In genomic region chr13:77492982-77493381, GRCh38 we compare ENCODE assay signal across 9 cellular contexts. TPM values are rescaled to one million over a fixed set of nuclear protein-coding genes. Genes with fewer than 3 reads are reported as not detected.
DNase-seq lines count a peak whose midpoint lies in the region; ATAC-seq and TF ChIP-seq lines count a peak whose summit lies in the region.
"Had no signal": no experiment of that assay in that cellular context is flagged by ENCODE, and none has a peak within 500 bp of the region (broad histone marks: within the 10 kb centered on the region; RNA-seq: fewer than 3 reads in every experiment).

No MANE protein-coding gene starts in this region.

- no peaks in the 10 kb centered on the region for H3K36me3 ChIP-seq in tibial nerve
- H3K36me3 ChIP-seq: HAP-1 had no signal

- no peak overlapping the region for H3K27ac ChIP-seq in tibial nerve

- 7 to 32% methylated on average over 1 of the region's 1 CpG for WGBS in tibial nerve, 2 donors

- no peak for TF ChIP-seq EP300 in tibial nerve (IDR thresholded peaks at IDR 0.05)

- ATAC-seq in GM18858 (IDR thresholded peaks at IDR 0.05; ENCODE audit: unreplicated experiment) = peak; percentile 81
- ATAC-seq in HG03565 (IDR thresholded peaks at IDR 0.05; ENCODE audit: unreplicated experiment) = peak; percentile 71
- ATAC-seq in GM21619 (IDR thresholded peaks at IDR 0.05; ENCODE audit: unreplicated experiment) = no peak

- H3K9me3 ChIP-seq in tibial nerve = no peaks in the 10 kb centered on the region
- H3K9me3 ChIP-seq: HAP-1 had no signal

- no peak for TF ChIP-seq POLR2A in tibial nerve (IDR thresholded peaks at IDR 0.05)

- H3K4me3 ChIP-seq in tibial nerve = no peak overlapping the region
- H3K4me3 ChIP-seq: HAP-1 had no signal

- no peaks in the 10 kb centered on the region for H3K27me3 ChIP-seq in tibial nerve

- TF ChIP-seq CTCF in tibial nerve (IDR thresholded peaks at IDR 0.05) = peak; percentile 17 to 52 (median 40)

- DNase-seq in AML-193 (lab: John Stamatoyannopoulos, UW) (peak; percentile 45 to 63), OCI-M1 (lab: John Stamatoyannopoulos, UW) (peak; percentile 46), fibroblast of the conjunctiva (ENCODE audit: low read depth) (peak; percentile 13), tibial nerve (ENCODE audit: low spot score in 2 of 2) (no peak)
- DNase-seq in activated CD4-positive, alpha-beta T cell treated with anti-CD3 and anti-CD28 coated beads, Interleukin-2, amount 50 U/mL, for 1 hour = no peak

- H3K4me1 ChIP-seq in tibial nerve = no peaks in the 10 kb centered on the region
- H3K4me1 ChIP-seq: HAP-1 had no signal

RNA-seq across cellular contexts. Expression of gene SCEL, which starts 42.5 kb away (rescaled TPM):
- not detected for total RNA-seq in tibial nerve

Comparison
In these comparisons a context has a peak if more than half of its experiments do, and no peak if none do; other contexts are left out.
1. DNase-seq: peak in AML-193 (2 of 2), OCI-M1 (single experiment) and fibroblast of the conjunctiva (single experiment); none in tibial nerve (0 of 2) and activated CD4-positive, alpha-beta T cell treated with anti-CD3 and anti-CD28 coated beads, Interleukin-2, amount 50 U/mL, for 1 hour (single experiment).